In the genomic region with DNA sequence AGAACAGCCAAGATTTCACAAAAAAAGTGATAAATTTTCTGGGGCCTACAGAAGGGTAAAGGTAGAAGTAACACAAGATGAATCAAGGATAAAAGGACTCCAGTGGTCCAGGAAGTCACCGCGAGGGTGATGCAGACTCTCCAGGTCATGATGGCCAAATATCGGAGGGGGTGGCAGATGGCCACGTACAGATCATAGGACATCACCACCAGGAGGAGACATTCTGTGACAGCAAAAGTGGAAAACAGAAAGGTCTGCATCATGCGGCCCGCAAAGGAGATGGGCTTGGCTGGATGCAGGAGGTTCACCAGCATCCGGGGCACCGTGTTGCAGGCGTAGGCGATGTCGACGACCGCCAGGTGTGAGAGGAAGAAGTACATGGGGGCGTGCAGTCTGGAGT, we compare ENCODE assay signal across 13 cellular contexts. TPM values are rescaled to one million over a fixed set of nuclear protein-coding genes. Genes with fewer than 3 reads are reported as not detected.
"Had no signal": no experiment of that assay in that cellular context is flagged by ENCODE, and none has a peak within 500 bp of the region (broad histone marks: within the 10 kb centered on the region; RNA-seq: fewer than 3 reads in every experiment).

No MANE protein-coding gene starts in this region.

RNA-seq across cellular contexts. Expression of gene OR2A4, which starts 0.3 kb away (rescaled TPM):
- total RNA-seq: suprapubic skin, temporal lobe, thoracic aorta, thyroid gland, tibial nerve, transverse colon, ureter, urinary bladder, uterus, vagina had no signal
- polyA plus RNA-seq: stomach, urinary bladder had no signal

RNA-seq across cellular contexts. Expression of gene CTAGE9, which starts 10.0 kb away (rescaled TPM):
- total RNA-seq: subcutaneous adipose tissue, suprapubic skin, temporal lobe, thoracic aorta, tibial nerve, transverse colon, upper lobe of left lung, ureter, urinary bladder, uterus, vagina had no signal
- polyA plus RNA-seq: stomach, urinary bladder had no signal
